In genomic region chr6:168180548-168181011, GRCh38 we compare ENCODE assay signal across 20 cellular contexts.
A peak's percentile ranks its signal among the peaks of the same experiment; 100 is the strongest.
DNase-seq lines count a peak whose midpoint lies in the region; ATAC-seq and TF ChIP-seq lines count a peak whose summit lies in the region.
"Had no signal": no experiment of that assay in that cellular context is flagged by ENCODE, and none has a peak within 500 bp of the region (broad histone marks: within the 10 kb centered on the region; RNA-seq: fewer than 3 reads in every experiment).

No MANE protein-coding gene starts in this region.

- TF ChIP-seq EP300 in stomach (IDR thresholded peaks at IDR 0.05) = no peak

- H3K4me3 ChIP-seq in HUES48 (ENCODE audit: low read depth, low read length) = no peak overlapping the region
- H3K4me3 ChIP-seq in endodermal cell (ENCODE audit: low read length) = no peak overlapping the region
- H3K4me3 ChIP-seq in stomach = no peak overlapping the region
- H3K4me3 ChIP-seq: psoas muscle, thoracic aorta had no signal

- intact Hi-C loops in stomach (cut with DNase I; ENCODE audit: low total_unique reads) = no loop called here

- H3K36me3 ChIP-seq in HUES48 (ENCODE audit: control insufficient read depth, insufficient read depth, low read length) (no peaks in the 10 kb centered on the region), endodermal cell (ENCODE audit: control insufficient read depth, insufficient read depth, low read length) (no peaks in the 10 kb centered on the region), stomach (no peaks in the 10 kb centered on the region)
- H3K36me3 ChIP-seq: thoracic aorta had no signal

- H3K4me1 Mint-ChIP-seq in endodermal cell = peaks cover 14% of the 10 kb centered on the region

- H3K27me3 Mint-ChIP-seq in endodermal cell (ENCODE audit: insufficient read depth) = peaks cover 7% of the 10 kb centered on the region
- H3K27me3 Mint-ChIP-seq: activated naive CD8-positive, alpha-beta T cell had no signal

- TF ChIP-seq CTCF in endodermal cell (conservative IDR thresholded peaks at IDR 0.05) (no peak), stomach (IDR thresholded peaks at IDR 0.05) (no peak)

- peaks cover under 1% of the 10 kb centered on the region for H3K9me3 Mint-ChIP-seq in endodermal cell
- H3K9me3 Mint-ChIP-seq: mesothelial cell of epicardium, nephron progenitor cell had no signal

- H3K27ac ChIP-seq in HUES48 (ENCODE audit: low read depth, low read length) = peak overlapping the region; percentile 85
- no peak overlapping the region for H3K27ac ChIP-seq in endodermal cell (ENCODE audit: low read depth, low read length)
- H3K27ac ChIP-seq in stomach = no peak overlapping the region
- H3K27ac ChIP-seq: C4-2B, psoas muscle, thoracic aorta had no signal

- no peak overlapping the region for H3K27ac Mint-ChIP-seq in endodermal cell
- H3K27ac Mint-ChIP-seq: activated naive CD8-positive, alpha-beta T cell; mesothelial cell of epicardium; nephron progenitor cell had no signal

- H3K36me3 Mint-ChIP-seq in endodermal cell (ENCODE audit: low read depth) = no peaks in the 10 kb centered on the region
- H3K36me3 Mint-ChIP-seq: activated naive CD8-positive, alpha-beta T cell; mesothelial cell of epicardium had no signal

- H3K4me3 Mint-ChIP-seq in endodermal cell = no peak overlapping the region
- H3K4me3 Mint-ChIP-seq: activated naive CD8-positive, alpha-beta T cell; mesothelial cell of epicardium; nephron progenitor cell had no signal

- peak; percentile 14 for DNase-seq in SHP77 treated with DMSO at 0.1 percent for 48 hours (lab: John Stamatoyannopoulos, UW)
- DNase-seq in SHP77 (lab: John Stamatoyannopoulos, UW) = no peak
- DNase-seq in endodermal cell = peak; percentile 45
- peak; percentile 68 for DNase-seq in stomach
- DNase-seq in H4 (ENCODE audit: low spot score) = no peak
- no peak for DNase-seq in NCI-H1694 (lab: John Stamatoyannopoulos, UW)
- DNase-seq: activated T-cell treated with anti-CD3 and anti-CD28 coated beads, Interleukin-2, amount 50 U/mL, for 48 hours; GOT3; kidney glomerular epithelial cell; NCI-H187; NCI-H345; nephron progenitor cell; psoas muscle; stimulated activated CD4-positive, alpha-beta T cell treated with anti-CD3 and anti-CD28 coated beads, Interleukin-12 subunit alpha, Interleukin-12 subunit beta, amount 100 ng/mL, for 4 hours had no signal

- peaks cover 43% of the 10 kb centered on the region for H3K4me1 ChIP-seq in HUES48 (ENCODE audit: control insufficient read depth, insufficient read depth, low read length)
- H3K4me1 ChIP-seq in endodermal cell (ENCODE audit: control insufficient read depth, insufficient read depth, low read length) = peaks cover 13% of the 10 kb centered on the region
- peaks cover 0 to 6% (median 0%) of the 10 kb centered on the region in 4 donors for H3K4me1 ChIP-seq in stomach
- H3K4me1 ChIP-seq: psoas muscle had no signal

- no peak overlapping the region for H3K9ac ChIP-seq in HUES48 (ENCODE audit: low read depth, low read length)
- H3K9ac ChIP-seq in endodermal cell (ENCODE audit: extremely low read depth, low read length, poor library complexity, severe bottlenecking) = no peak overlapping the region

- no peak for ATAC-seq in HG02571 (IDR thresholded peaks at IDR 0.05; ENCODE audit: unreplicated experiment)
- ATAC-seq: psoas muscle had no signal

- 74 to 81% methylated on average over 19 of the region's 19 CpGs for WGBS in endodermal cell (ENCODE audit: insufficient coverage in 1 of 2, insufficient read length in 1 of 2), 2 experiments
- WGBS in stomach, 5 donors = 45 to 70% (median 48%) methylated on average over 15 to 19 of the region's 19 CpGs

- H3K9me3 ChIP-seq in HUES48 (ENCODE audit: control insufficient read depth, insufficient read depth, low read length) (no peaks in the 10 kb centered on the region), endodermal cell (ENCODE audit: control insufficient read depth, low read length) (no peaks in the 10 kb centered on the region), stomach (no peaks in the 10 kb centered on the region)
- H3K9me3 ChIP-seq: psoas muscle, thoracic aorta had no signal

- H3K27me3 ChIP-seq in HUES48 (ENCODE audit: control insufficient read depth, insufficient read depth, low read length) (peaks cover 9% of the 10 kb centered on the region), endodermal cell (ENCODE audit: control insufficient read depth, insufficient read depth, low read length, poor library complexity, severe bottlenecking) (no peaks in the 10 kb centered on the region), stomach (no peaks in the 10 kb centered on the region)

- TF ChIP-seq POLR2A in stomach (IDR thresholded peaks at IDR 0.05) = no peak

Comparison
In these comparisons a context has a peak if more than half of its experiments do, and no peak if none do; other contexts are left out.
1. DNase-seq: peak in SHP77 treated with DMSO at 0.1 percent for 48 hours (single experiment), endodermal cell (single experiment) and stomach (single experiment); none in SHP77 (0 of 2), H4 (single experiment) and NCI-H1694 (single experiment).